8 cellular contexts compared by ENCODE assay signal in the genomic region with DNA sequence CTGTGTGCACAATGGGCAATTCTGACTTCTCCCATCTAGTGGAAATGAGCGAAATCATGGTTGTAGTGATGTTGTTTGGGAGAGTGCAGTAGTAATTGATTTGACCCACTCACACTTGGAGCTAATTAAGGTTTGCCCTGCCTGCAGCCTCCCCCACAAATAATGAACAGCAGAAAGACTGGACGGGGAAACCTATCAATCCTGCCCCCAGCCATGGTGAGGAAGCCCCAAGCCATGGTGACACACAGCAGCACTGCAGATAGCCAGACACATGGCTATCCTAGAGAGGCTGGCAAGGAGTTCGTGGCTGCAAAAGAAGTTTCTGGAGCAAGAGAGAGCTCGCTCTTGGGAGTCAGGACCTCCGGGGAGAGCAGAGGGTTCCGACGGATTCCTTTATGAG. TPM values are rescaled to one million over a fixed set of nuclear protein-coding genes. Genes with fewer than 3 reads are reported as not detected.
"Had no signal": no experiment of that assay in that cellular context is flagged by ENCODE, and none has a peak within 500 bp of the region (broad histone marks: within the 10 kb centered on the region; RNA-seq: fewer than 3 reads in every experiment).

No MANE protein-coding gene starts in this region.

- H3K9me3 Mint-ChIP-seq: H9 had no signal

- H3K9ac ChIP-seq: GM23248 had no signal

- H2AFZ ChIP-seq: GM23248 had no signal

- H3K4me3 ChIP-seq: GM23248, K562 had no signal

- ATAC-seq: K562 had no signal

- H3K27ac ChIP-seq: GM23248 had no signal

- DNase-seq: GM23248, GOT3, H9, HCEC 1CT, IMR-90 had no signal

RNA-seq across cellular contexts. Expression of gene GLP1R, which starts 38.6 kb away (rescaled TPM):
- total RNA-seq: GM23248, H4, HT-29, IMR-90, K562 had no signal
